ENCODE assay signal across 9 cellular contexts in the genomic region with DNA sequence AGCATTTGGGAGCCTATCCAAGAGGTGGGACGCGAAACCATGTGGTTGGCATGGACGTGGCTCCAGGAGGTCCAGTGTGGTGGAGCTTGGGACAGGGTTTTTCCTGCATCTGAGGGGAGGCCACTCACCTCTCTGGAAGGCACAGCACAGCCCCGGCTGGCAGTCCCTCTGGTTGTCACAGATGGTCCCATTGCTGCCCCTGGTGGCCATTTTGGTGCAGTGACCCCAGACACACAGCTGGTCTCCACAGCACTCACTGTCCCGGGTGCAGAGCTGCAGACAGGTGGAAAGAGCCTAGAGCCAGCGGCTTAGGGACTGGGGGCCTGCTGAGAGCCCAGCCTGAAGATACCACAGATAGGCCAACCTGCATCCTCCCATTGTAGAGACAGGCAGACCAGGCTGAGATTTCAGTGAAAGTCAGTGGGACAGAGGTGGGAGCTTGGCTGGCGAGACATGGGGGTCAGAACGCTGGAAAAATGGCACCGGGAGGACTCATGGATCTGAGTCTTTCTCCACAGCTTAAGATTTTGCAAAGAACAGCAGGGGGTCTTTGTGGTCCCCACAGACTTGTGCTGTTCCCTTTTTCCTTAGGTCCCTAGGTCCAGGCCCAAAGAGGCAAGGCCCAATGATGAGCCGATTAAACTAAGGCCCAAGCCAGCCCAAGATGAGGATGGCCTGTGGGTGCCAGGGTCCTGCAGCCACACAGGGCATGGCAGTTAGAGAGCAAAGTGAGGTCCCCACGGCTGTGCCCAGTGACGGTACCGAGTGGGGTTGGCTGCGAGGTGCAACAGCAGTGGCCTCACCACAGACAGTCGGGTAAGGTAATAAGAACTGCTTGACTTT. TPM values are rescaled to one million over a fixed set of nuclear protein-coding genes. Genes with fewer than 3 reads are reported as not detected.
DNase-seq lines count a peak whose midpoint lies in the region; ATAC-seq and TF ChIP-seq lines count a peak whose summit lies in the region.
"Had no signal": no experiment of that assay in that cellular context is flagged by ENCODE, and none has a peak within 500 bp of the region (broad histone marks: within the 10 kb centered on the region; RNA-seq: fewer than 3 reads in every experiment).

No MANE protein-coding gene starts in this region.

- intact Hi-C loops in Calu3 (cut with micrococcal nuclease; ENCODE audit: unreplicated experiment) = no loop called here
- intact Hi-C loops in prostate gland (cut with DNase I) = no loop called here

- DNase-seq in Calu3 (peak; percentile 82), glutamatergic neuron (peak; percentile 88), prostate gland (ENCODE audit: low spot score) (peak; percentile 33), NCI-H774 (lab: John Stamatoyannopoulos, UW) (no peak)
- DNase-seq in activated T-helper 1 cell treated with anti-CD3 and anti-CD28 coated beads, Interleukin-2, amount 50 U/mL, for 16 hours (ENCODE audit: low read depth in 1 of 2, low spot score in 1 of 2) = peak; percentile 40 to 46

- peak; percentile 91 for TF ChIP-seq CTCF in Calu3 (IDR thresholded peaks at IDR 0.05; ENCODE audit: unreplicated experiment)
- TF ChIP-seq CTCF in glutamatergic neuron (IDR thresholded peaks at IDR 0.05; ENCODE audit: partially characterized antibody, unreplicated experiment) = peak; percentile 88
- TF ChIP-seq CTCF in prostate gland (IDR thresholded peaks at IDR 0.05) = peak; percentile 22 to 66 (median 46)

- TF ChIP-seq POLR2A in prostate gland (IDR thresholded peaks at IDR 0.05) = no peak

- ATAC-seq in GM19397 (IDR thresholded peaks at IDR 0.05; ENCODE audit: unreplicated experiment) = peak; percentile 87
- peak; percentile 96 for ATAC-seq in HG03460 (IDR thresholded peaks at IDR 0.05; ENCODE audit: unreplicated experiment)

- no peaks in the 10 kb centered on the region for H3K4me1 ChIP-seq in prostate gland (replicated peaks)

- WGBS in prostate gland = 73% methylated on average over 15 of the region's 15 CpGs

- H3K4me3 Mint-ChIP-seq in Calu3 (ENCODE audit: low read depth, unreplicated experiment) (no peak overlapping the region), glutamatergic neuron (ENCODE audit: unreplicated experiment) (no peak overlapping the region)
- H3K4me3 Mint-ChIP-seq: dendritic cell treated with granulocyte-macrophage colony-stimulating factor and Interleukin-4, amounts not matched to agents 40 ng/mL and 50 ng/mL, for 4 days had no signal

- H3K4me3 ChIP-seq in prostate gland = no peak overlapping the region

- no peaks in the 10 kb centered on the region for H3K27me3 ChIP-seq in prostate gland (replicated peaks; ENCODE audit: insufficient read depth)

- no TSS peak for BruUV-seq in Calu3 (replicated peaks; lab: Mats Ljungman, UMichigan)

- peaks cover 9% of the 10 kb centered on the region for H3K4me1 Mint-ChIP-seq in Calu3 (ENCODE audit: low read depth, unreplicated experiment)
- H3K4me1 Mint-ChIP-seq in glutamatergic neuron (ENCODE audit: low read depth, unreplicated experiment) = peaks cover 32% of the 10 kb centered on the region

- H3K27me3 Mint-ChIP-seq in Calu3 (ENCODE audit: unreplicated experiment) (no peaks in the 10 kb centered on the region), glutamatergic neuron (ENCODE audit: unreplicated experiment) (peaks cover 15% of the 10 kb centered on the region)

- no peaks in the 10 kb centered on the region for H3K9me3 Mint-ChIP-seq in Calu3 (ENCODE audit: low read depth, unreplicated experiment)
- peaks cover 16% of the 10 kb centered on the region for H3K9me3 Mint-ChIP-seq in glutamatergic neuron (ENCODE audit: unreplicated experiment)
- H3K9me3 Mint-ChIP-seq: dendritic cell treated with granulocyte-macrophage colony-stimulating factor and Interleukin-4, amounts not matched to agents 40 ng/mL and 50 ng/mL, for 4 days had no signal

- no peak overlapping the region for H3K27ac ChIP-seq in prostate gland

- no peaks in the 10 kb centered on the region for H3K9me3 ChIP-seq in prostate gland

- CTCF ChIA-PET in Calu3 (lab: Charles Lee) = interaction anchor here (0.7 to 1.9 kb wide), 10 partner anchors 10 to 315 kb away, joined by 3 to 8 read pairs (median 3); no protein-coding TSS in a partner anchor

- H3K36me3 Mint-ChIP-seq in Calu3 (ENCODE audit: insufficient read depth, unreplicated experiment) = peaks cover 4% of the 10 kb centered on the region
- H3K36me3 Mint-ChIP-seq in glutamatergic neuron (ENCODE audit: unreplicated experiment) = peaks cover 5% of the 10 kb centered on the region

- no peaks in the 10 kb centered on the region for H3K36me3 ChIP-seq in prostate gland

- no peak overlapping the region for H3K27ac Mint-ChIP-seq in Calu3 (ENCODE audit: unreplicated experiment)
- H3K27ac Mint-ChIP-seq in glutamatergic neuron (ENCODE audit: unreplicated experiment) = peak overlapping the region; percentile 68
- H3K27ac Mint-ChIP-seq: dendritic cell treated with granulocyte-macrophage colony-stimulating factor and Interleukin-4, amounts not matched to agents 40 ng/mL and 50 ng/mL, for 4 days had no signal

TF ChIP-seq in PFSK-1, 5 proteins besides CTCF, POLR2A, EP300 and RAD21:
- TF ChIP-seq POLR2AphosphoS5 (IDR thresholded peaks at IDR 0.05; ENCODE audit: low read depth, low read length) (no peak), FOXP2 (optimal IDR thresholded peaks at IDR 0.05; ENCODE audit: borderline replicate concordance, extremely low read depth, extremely low read length, insufficient read depth) (peak; percentile 58)
TF ChIP-seq in PFSK-1: peak in this region for 1.

RNA-seq across cellular contexts. Expression of a gene that starts 41.4 kb away (rescaled TPM):
- total RNA-seq in Calu3 (2022) (11.9 and 14.6 TPM in 2 replicates), glutamatergic neuron (ENCODE audit: unreplicated experiment) (131 TPM), prostate gland (100 to 1,000 TPM; 160 to 273 TPM)
- 15.6 TPM for polyA plus RNA-seq in PFSK-1 (2012; ENCODE audit: insufficient read length, low read depth)
